In genomic region chr17:74923538-74924249, GRCh38 we compare ENCODE assay signal across 8 cellular contexts. TPM values are rescaled to one million over a fixed set of nuclear protein-coding genes. Genes with fewer than 3 reads are reported as not detected.
A peak's percentile ranks its signal among the peaks of the same experiment; 100 is the strongest.
DNase-seq lines count a peak whose midpoint lies in the region; ATAC-seq and TF ChIP-seq lines count a peak whose summit lies in the region.

No MANE protein-coding gene starts in this region.

- H3K36me3 Mint-ChIP-seq in endothelial cell (ENCODE audit: low read depth, unreplicated experiment): no peaks in the 10 kb centered on the region

- H3K9me3 ChIP-seq in mucosa of descending colon: no peaks in the 10 kb centered on the region

- H3K36me3 ChIP-seq in mucosa of descending colon (ENCODE audit: low read depth): no peaks in the 10 kb centered on the region

- no peaks in the 10 kb centered on the region for H3K9me3 Mint-ChIP-seq in endothelial cell (ENCODE audit: unreplicated experiment)

- no peaks in the 10 kb centered on the region for H3K4me1 Mint-ChIP-seq in endothelial cell (ENCODE audit: unreplicated experiment)

- DNase-seq in NCI-H146 (lab: John Stamatoyannopoulos, UW) (peak; percentile 52), NCI-H146 treated with DMSO at 0.1 percent for 48 hours (lab: John Stamatoyannopoulos, UW; ENCODE audit: unreplicated experiment) (no peak), NCI-H446 treated with DMSO at 0.1 percent for 48 hours (lab: John Stamatoyannopoulos, UW) (peak; percentile 9), endothelial cell (ENCODE audit: low spot score) (peak; percentile 82), mucosa of descending colon (peak; percentile 73 to 84 (median 80))
- peak; percentile 17 for DNase-seq in activated CD8-positive, alpha-beta memory T cell treated with anti-CD3 and anti-CD28 coated beads, Interleukin-2, amount 50 U/mL, for 1 hour (ENCODE audit: extremely low read depth)
- DNase-seq in stimulated activated CD8-positive, alpha-beta memory T cell treated with anti-CD3 and anti-CD28 coated beads, Interleukin-7, amount 100 ng/mL, for 1 hour (ENCODE audit: low read depth in 2 of 2): peak; percentile 25 to 55

- no peak overlapping the region for H3K4me3 ChIP-seq in mucosa of descending colon

- no peak overlapping the region for H3K27ac Mint-ChIP-seq in endothelial cell (ENCODE audit: unreplicated experiment)

- peaks cover 25% of the 10 kb centered on the region for H3K27me3 Mint-ChIP-seq in endothelial cell (ENCODE audit: unreplicated experiment)

- peaks cover 11% of the 10 kb centered on the region for H3K4me1 ChIP-seq in mucosa of descending colon (ENCODE audit: low read depth)

- ATAC-seq in mucosa of descending colon (peak; percentile 87), GM19452 (IDR thresholded peaks at IDR 0.05; ENCODE audit: unreplicated experiment) (no peak)

- intact Hi-C loops in mucosa of descending colon (cut with DNase I, micrococcal nuclease): no loop called here

- peak overlapping the region; percentile 56 for H3K4me3 Mint-ChIP-seq in endothelial cell (ENCODE audit: unreplicated experiment)

- TF ChIP-seq CTCF in endothelial cell (IDR thresholded peaks at IDR 0.05; ENCODE audit: unreplicated experiment): peak; percentile 97
- TF ChIP-seq CTCF in mucosa of descending colon (IDR thresholded peaks at IDR 0.05): peak; percentile 87

RNA-seq across cellular contexts. Expression of gene OTOP2, which starts 0.4 kb away (rescaled TPM):
- total RNA-seq in endothelial cell (ENCODE audit: unreplicated experiment) (not detected), mucosa of descending colon (100 to 1,000 TPM in 1 of 3 donors, 10 to 100 TPM in 2; 15.3 to 135 (median 54.0) TPM)

RNA-seq across cellular contexts. Expression of gene USH1G, which starts 0.6 kb away (rescaled TPM):
- 0.18 TPM for total RNA-seq in endothelial cell (ENCODE audit: unreplicated experiment)
- not detected for total RNA-seq in mucosa of descending colon

RNA-seq across cellular contexts. Expression of gene OTOP3, which starts 12.0 kb away (rescaled TPM):
- total RNA-seq in endothelial cell (ENCODE audit: unreplicated experiment): not detected
- total RNA-seq in mucosa of descending colon: 1 to 10 TPM in 2 of 3 donors, under 1 TPM in 1; 0.38 to 2.8 (median 1.5) TPM

RNA-seq across cellular contexts. Expression of gene FADS6, which starts 30.3 kb away (rescaled TPM):
- not detected for total RNA-seq in endothelial cell (ENCODE audit: unreplicated experiment)
- 1 to 10 TPM in 2 of 3 donors, under 1 TPM in 1; 0.14 to 4.2 (median 1.1) TPM for total RNA-seq in mucosa of descending colon

RNA-seq across cellular contexts. Expression of gene HID1, which starts 48.9 kb away (rescaled TPM):
- total RNA-seq in endothelial cell (ENCODE audit: unreplicated experiment) (157 TPM), mucosa of descending colon (10 to 100 TPM; 29.9 to 56.9 (median 47.4) TPM)

Comparison
In these comparisons a context has a peak if more than half of its experiments do, and no peak if none do; other contexts are left out.
1. RNA of gene OTOP2, which starts 0.4 kb away (total RNA-seq): 15.3 to 135 TPM in mucosa of descending colon; not detected in endothelial cell (single experiment); every median in the first group is over 10 times any median in the second.